In genomic region chr5:135481387-135481786, GRCh38 we compare ENCODE assay signal across 26 cellular contexts. TPM values are rescaled to one million over a fixed set of nuclear protein-coding genes. Genes with fewer than 3 reads are reported as not detected.
DNase-seq lines count a peak whose midpoint lies in the region; ATAC-seq, FAIRE-seq and TF ChIP-seq lines count a peak whose summit lies in the region.
"Had no signal": no experiment of that assay in that cellular context is flagged by ENCODE, and none has a peak within 500 bp of the region (broad histone marks: within the 10 kb centered on the region; RNA-seq: fewer than 3 reads in every experiment).

No MANE protein-coding gene starts in this region.

- no peak overlapping the region for H3K4me3 Mint-ChIP-seq in activated naive CD8-positive, alpha-beta T cell treated with anti-CD3 and anti-CD28 coated beads for 36 hours
- H3K4me3 Mint-ChIP-seq: activated naive CD4-positive, alpha-beta T cell treated with anti-CD3 and anti-CD28 coated beads, Interleukin-2, amount 10 ng/mL, durations not matched to agents 7 days and 5 days; activated T-cell treated with anti-CD3 and anti-CD28 coated beads, Interleukin-2, amount 50 U/mL, for 24 hours; nephron progenitor cell; T-helper 17 cell had no signal

- no peak overlapping the region for H2BK120ac ChIP-seq in H1 (replicated peaks; ENCODE audit: low read depth, low read length)

- no peak for TF ChIP-seq POLR2A in H1 (IDR thresholded peaks at IDR 0.05; ENCODE audit: control extremely low read depth in 1 of 2, low read depth in 2 of 2, low read length in 2 of 2)

- H3K9me2 ChIP-seq in PC-9 (ENCODE audit: insufficient read depth): no peaks in the 10 kb centered on the region

- H4K8ac ChIP-seq in H1 (ENCODE audit: extremely low read depth, insufficient read depth, low read length): no peak overlapping the region

- H2BK15ac ChIP-seq in H1 (ENCODE audit: low read length): no peak overlapping the region

- H3K18ac ChIP-seq in H1 (ENCODE audit: extremely low read depth, low read length): 0 out of 2 replicates have a peak overlapping the region, but pooled peaks have one; percentile 9

- H3K36me3 ChIP-seq in right atrium auricular region: no peaks in the 10 kb centered on the region
- no peaks in the 10 kb centered on the region for H3K36me3 ChIP-seq in H1 (ENCODE audit: control insufficient read depth in 2 of 4, insufficient read depth in 4 of 4, low read length in 3 of 4)
- H3K36me3 ChIP-seq in aorta (ENCODE audit: control insufficient read depth in 1 of 2, insufficient read depth in 2 of 2, low read length in 1 of 2): no peaks in the 10 kb centered on the region
- H3K36me3 ChIP-seq in PC-9 (ENCODE audit: low read depth): no peaks in the 10 kb centered on the region
- H3K36me3 ChIP-seq: heart left ventricle, right lobe of liver, transverse colon had no signal

- 0 out of 2 replicates have a peak overlapping the region, but pooled peaks have one; percentile 54 for H2AK5ac ChIP-seq in H1 (ENCODE audit: low read depth, low read length)

- BruUV-seq in PC-9 (replicated peaks; lab: Mats Ljungman, UMichigan): no TSS peak

- CTCF ChIA-PET in H1 (lab: Charles Lee; ENCODE audit: partially characterized antibody) (interaction anchor here (1.2 to 8.6 kb wide), 3 partner anchors 8 to 353 kb away, joined by 3 to 122 read pairs (median 4); no protein-coding TSS in a partner anchor), PC-9 (lab: Charles Lee) (no interaction called here)

- no peak overlapping the region for H4K91ac ChIP-seq in H1 (replicated peaks; ENCODE audit: insufficient read length, low read length)

- 75% methylated on average over 5 of the region's 5 CpGs; no CpG with 5 or more reads in 1 of the 2 experiments for WGBS in H1 (ENCODE audit: extremely low coverage in 1 of 2, insufficient coverage in 1 of 2, insufficient read length in 1 of 2, insufficient replicate concordance in 2 of 2, low coverage in 1 of 2, low lambda C conversion rate in 2 of 2, missing lambda C conversion rate in 1 of 2), 2 experiments
- 60 to 75% methylated on average over 5 of the region's 5 CpGs for WGBS in aorta, 2 donors

- no peaks in the 10 kb centered on the region for H3K79me1 ChIP-seq in H1 (ENCODE audit: low read depth, low read length)

- H3K4ac ChIP-seq in H1 (replicated peaks; ENCODE audit: insufficient read length, low read depth, low read length): no peak overlapping the region

- no peak overlapping the region for H3K27ac ChIP-seq in right atrium auricular region
- no peak overlapping the region for H3K27ac ChIP-seq in H1 (ENCODE audit: low read depth, low read length)
- no peak overlapping the region for H3K27ac ChIP-seq in aorta (ENCODE audit: low read depth in 1 of 2, low read length in 2 of 2)
- no peak overlapping the region for H3K27ac ChIP-seq in PC-9
- H3K27ac ChIP-seq: dorsolateral prefrontal cortex, heart left ventricle, right lobe of liver, transverse colon had no signal

- TF ChIP-seq CTCF in right atrium auricular region (IDR thresholded peaks at IDR 0.05): no peak
- no peak for TF ChIP-seq CTCF in H1 (IDR thresholded peaks at IDR 0.05; ENCODE audit: control extremely low read depth in 1 of 3, insufficient read depth in 1 of 3, low read depth in 1 of 3, low read length in 3 of 3)
- no peak for TF ChIP-seq CTCF in PC-9 (conservative IDR thresholded peaks at IDR 0.05)

- no peak overlapping the region for H3K4me3 ChIP-seq in right atrium auricular region
- no peak overlapping the region for H3K4me3 ChIP-seq in H1 (ENCODE audit: extremely low read depth in 1 of 4, insufficient read depth in 2 of 4, low read depth in 3 of 4, low read length in 4 of 4)
- no peak overlapping the region for H3K4me3 ChIP-seq in aorta (ENCODE audit: low read length in 2 of 2)
- H3K4me3 ChIP-seq in PC-9: no peak overlapping the region
- H3K4me3 ChIP-seq: dorsolateral prefrontal cortex, GM12878, heart left ventricle, right lobe of liver, transverse colon had no signal

- H3K4me2 ChIP-seq in H1 (ENCODE audit: insufficient read depth in 1 of 2, low read depth in 2 of 2, low read length in 2 of 2): no peak overlapping the region
- H3K4me2 ChIP-seq in PC-9: no peak overlapping the region

- no peak for TF ChIP-seq RAD21 in H1 (IDR thresholded peaks at IDR 0.05 in 1 of 2, conservative IDR thresholded peaks at IDR 0.05 in 1 of 2; ENCODE audit: low read depth in 2 of 2, low read length in 2 of 2)

- H2AFZ ChIP-seq in H1 (ENCODE audit: low read length) (no peak overlapping the region), PC-9 (no peak overlapping the region)

- intact Hi-C loops in Right ventricle myocardium inferior (cut with DNase I) (no loop called here), aorta (cut with DNase I) (no loop called here), PC-9 (cut with micrococcal nuclease; ENCODE audit: unreplicated experiment) (no loop called here)

- H3K9me3 ChIP-seq in right atrium auricular region (no peaks in the 10 kb centered on the region), H1 (ENCODE audit: insufficient read depth in 2 of 2, low read depth in 1 of 2, low read length in 1 of 2) (no peaks in the 10 kb centered on the region), aorta (ENCODE audit: control insufficient read depth, low read length) (no peaks in the 10 kb centered on the region), PC-9 (ENCODE audit: insufficient read depth, low read depth) (no peaks in the 10 kb centered on the region)
- H3K9me3 ChIP-seq: heart left ventricle, right lobe of liver, transverse colon had no signal

- H3K4me1 ChIP-seq in right atrium auricular region (no peaks in the 10 kb centered on the region), H1 (replicated peaks in 1 of 4; ENCODE audit: control insufficient read depth in 3 of 4, insufficient read depth in 4 of 4, low read length in 3 of 4) (peaks cover 0 to 24% (median 14%) of the 10 kb centered on the region in 4 experiments; a peak in 6 of 7 replicates), aorta (ENCODE audit: control insufficient read depth in 1 of 2, insufficient read depth in 2 of 2, low read length in 2 of 2) (no peaks in the 10 kb centered on the region), PC-9 (replicated peaks; ENCODE audit: insufficient read depth) (no peaks in the 10 kb centered on the region)
- H3K4me1 ChIP-seq: heart left ventricle, right lobe of liver, transverse colon had no signal

- no peak for DNase-seq in Right ventricle myocardium inferior (ENCODE audit: missing footprints)
- no peak for DNase-seq in right atrium auricular region (ENCODE audit: low spot score)
- DNase-seq in OCI-M1 (lab: John Stamatoyannopoulos, UW): peak; percentile 96
- no peak for DNase-seq in H1 (ENCODE audit: low read depth in 1 of 2, low spot score in 2 of 2)
- DNase-seq in aorta: peak; percentile 14 to 67
- no peak for DNase-seq in activated T-cell treated with anti-CD3 and anti-CD28 coated beads, Interleukin-2, amount 50 U/mL, for 48 hours
- no peak for DNase-seq in activated naive CD8-positive, alpha-beta T cell treated with anti-CD3 and anti-CD28 coated beads for 36 hours
- no peak for DNase-seq in PC-9
- DNase-seq: activated CD8-positive, alpha-beta memory T cell treated with anti-CD3 and anti-CD28 coated beads for 24 hours; activated naive CD4-positive, alpha-beta T cell treated with anti-CD3 and anti-CD28 coated beads, Interleukin-2, amount 10 ng/mL, durations not matched to agents 7 days and 5 days; activated T-cell treated with anti-CD3 and anti-CD28 coated beads, Interleukin-2, amount 50 U/mL, for 24 hours; anterior cingulate cortex; caudate nucleus; DMS79; dorsolateral prefrontal cortex; heart left ventricle; NCI-H1436; NCI-H524 treated with DMSO at 0.1 percent for 48 hours; nephron progenitor cell; right lobe of liver; SHP77 treated with DMSO at 0.1 percent for 48 hours; T-helper 17 cell; transverse colon had no signal

- POLR2A ChIA-PET in H1 (lab: Charles Lee; ENCODE audit: partially characterized antibody): no interaction called here
- POLR2A ChIA-PET in PC-9 (lab: Charles Lee; ENCODE audit: unreplicated experiment): no interaction called here

- no peaks in the 10 kb centered on the region for H3K9me3 Mint-ChIP-seq in activated naive CD8-positive, alpha-beta T cell treated with anti-CD3 and anti-CD28 coated beads for 36 hours
- H3K9me3 Mint-ChIP-seq: activated naive CD4-positive, alpha-beta T cell treated with anti-CD3 and anti-CD28 coated beads, Interleukin-2, amount 10 ng/mL, durations not matched to agents 7 days and 5 days; activated T-cell treated with anti-CD3 and anti-CD28 coated beads, Interleukin-2, amount 50 U/mL, for 24 hours; nephron progenitor cell had no signal

- H3K23ac ChIP-seq in H1 (ENCODE audit: insufficient read length): no peak overlapping the region

- no peak for TF ChIP-seq EP300 in H1 (IDR thresholded peaks at IDR 0.05; ENCODE audit: borderline replicate concordance in 1 of 2, low read depth in 2 of 2, low read length in 2 of 2)

- H4K20me1 ChIP-seq in H1 (replicated peaks in 1 of 2; ENCODE audit: control insufficient read depth in 1 of 2, insufficient read depth in 2 of 2, low read length in 2 of 2): peaks cover 4 to 18% of the 10 kb centered on the region in 2 experiments
- no peaks in the 10 kb centered on the region for H4K20me1 ChIP-seq in PC-9 (ENCODE audit: insufficient read depth)

- no peak overlapping the region for H3K56ac ChIP-seq in H1 (replicated peaks; ENCODE audit: insufficient read length, low read depth, low read length)

- ATAC-seq in Right ventricle myocardium inferior: peak; percentile 43
- ATAC-seq in aorta (ENCODE audit: low FRiP score): no peak
- ATAC-seq: GM12878, T-helper 17 cell had no signal

- no peaks in the 10 kb centered on the region for H3F3A ChIP-seq in PC-9 (ENCODE audit: insufficient read depth, low read depth)

- peaks cover 6% of the 10 kb centered on the region; the same call in 1 of the 2 replicates for H3K23me2 ChIP-seq in H1 (ENCODE audit: low read depth, low read length)

- H3K27me3 ChIP-seq in right atrium auricular region (no peaks in the 10 kb centered on the region), H1 (replicated peaks in 1 of 4; ENCODE audit: control insufficient read depth in 3 of 4, extremely low read depth in 1 of 4, insufficient read depth in 3 of 4, low read length in 3 of 4) (peaks cover 23 to 84% (median 76%) of the 10 kb centered on the region in 4 experiments), aorta (ENCODE audit: control insufficient read depth in 1 of 2, insufficient read depth in 2 of 2, low read length in 1 of 2) (no peaks in the 10 kb centered on the region), PC-9 (ENCODE audit: insufficient read depth, low read depth) (peaks cover 57% of the 10 kb centered on the region)
- H3K27me3 ChIP-seq: right lobe of liver had no signal

- no peak overlapping the region for H2BK5ac ChIP-seq in H1 (ENCODE audit: low read depth, low read length)

- H2BK12ac ChIP-seq in H1 (ENCODE audit: low read depth, low read length): 0 out of 2 replicates have a peak overlapping the region, but pooled peaks have one; percentile 68

- FAIRE-seq in H1 (lab: Jason Lieb, UNC): no peak
- FAIRE-seq: GM12878 had no signal

- H3K27ac Mint-ChIP-seq in activated naive CD8-positive, alpha-beta T cell treated with anti-CD3 and anti-CD28 coated beads for 36 hours: no peak overlapping the region
- H3K27ac Mint-ChIP-seq: activated naive CD4-positive, alpha-beta T cell treated with anti-CD3 and anti-CD28 coated beads, Interleukin-2, amount 10 ng/mL, durations not matched to agents 7 days and 5 days; activated T-cell treated with anti-CD3 and anti-CD28 coated beads, Interleukin-2, amount 50 U/mL, for 24 hours; nephron progenitor cell; T-helper 17 cell had no signal

- H3K14ac ChIP-seq in H1 (ENCODE audit: insufficient read length): no peak overlapping the region

- H3K79me2 ChIP-seq in H1 (ENCODE audit: control insufficient read depth in 1 of 2, insufficient read depth in 2 of 2, low read length in 2 of 2) (no peaks in the 10 kb centered on the region), PC-9 (ENCODE audit: low read depth) (no peaks in the 10 kb centered on the region)

- no peak overlapping the region for H4K5ac ChIP-seq in H1 (ENCODE audit: insufficient read length, low read depth, low read length)

- H3K27me3 Mint-ChIP-seq in activated naive CD8-positive, alpha-beta T cell treated with anti-CD3 and anti-CD28 coated beads for 36 hours: peaks cover 11% of the 10 kb centered on the region

- H3K36me3 Mint-ChIP-seq in activated naive CD8-positive, alpha-beta T cell treated with anti-CD3 and anti-CD28 coated beads for 36 hours: no peaks in the 10 kb centered on the region
- H3K36me3 Mint-ChIP-seq: activated naive CD4-positive, alpha-beta T cell treated with anti-CD3 and anti-CD28 coated beads, Interleukin-2, amount 10 ng/mL, durations not matched to agents 7 days and 5 days had no signal

- H2BK20ac ChIP-seq in H1 (ENCODE audit: low read length): 0 out of 2 replicates have a peak overlapping the region, but pooled peaks have one; percentile 48

- H3K9ac ChIP-seq in H1 (replicated peaks in 1 of 4; ENCODE audit: extremely low read depth in 1 of 4, low read depth in 3 of 4, low read length in 3 of 4): no peak overlapping the region

- H3K4me1 Mint-ChIP-seq in activated naive CD8-positive, alpha-beta T cell treated with anti-CD3 and anti-CD28 coated beads for 36 hours: no peaks in the 10 kb centered on the region
- H3K4me1 Mint-ChIP-seq: activated naive CD4-positive, alpha-beta T cell treated with anti-CD3 and anti-CD28 coated beads, Interleukin-2, amount 10 ng/mL, durations not matched to agents 7 days and 5 days; T-helper 17 cell had no signal

RNA-seq across cellular contexts. Expression of gene TIFAB, which starts 29.2 kb away (rescaled TPM):
- total RNA-seq in Right ventricle myocardium inferior: not detected
- total RNA-seq in right atrium auricular region: not detected
- not detected in 2 replicates for total RNA-seq in H1 (2021; fragmentation: NEBNext Ultra II Directional; extraction: Animal tissue kit (Norgen Biotek cat#: 25700))
- polyA plus RNA-seq in H1 (2011; rRNA removed): not detected in 2 replicates
- polyA plus RNA-seq in H1 (2011; cell fraction: cytosol; rRNA removed): not detected
- not detected for polyA plus RNA-seq in H1 (2011; cell fraction: nucleus; rRNA removed)
- not detected in 4 replicates for polyA plus RNA-seq in H1 (2012, experiment 1 of 2)
- polyA plus RNA-seq in H1 (2012, experiment 2 of 2): not detected
- polyA plus RNA-seq in H1 (2013, experiment 1 of 2): not detected
- polyA plus RNA-seq in H1 (2013, experiment 2 of 2): not detected
- polyA minus RNA-seq in H1 (2011; rRNA and poly(A)+ RNA removed): not detected in 2 replicates
- polyA minus RNA-seq in H1 (2011; cell fraction: cytosol; rRNA and poly(A)+ RNA removed): not detected
- polyA minus RNA-seq in H1 (2011; cell fraction: nucleus; rRNA and poly(A)+ RNA removed): not detected
- total RNA-seq in aorta: under 1 TPM in 1 of 2 donors, not detected in 1; 0.24 TPM
- polyA plus RNA-seq in aorta: not detected
- total RNA-seq in activated naive CD8-positive, alpha-beta T cell treated with anti-CD3 and anti-CD28 coated beads for 36 hours: not detected
- not detected in 2 replicates for total RNA-seq in PC-9 (2021)
- total RNA-seq: A172, GM12878, OCI-LY7 had no signal
- polyA plus RNA-seq: GM12878 had no signal

RNA-seq across cellular contexts. Expression of gene DCANP1, which starts 34.2 kb away (rescaled TPM):
- not detected for total RNA-seq in Right ventricle myocardium inferior
- not detected for total RNA-seq in right atrium auricular region
- not detected in 2 replicates for total RNA-seq in H1 (2021; fragmentation: NEBNext Ultra II Directional; extraction: Animal tissue kit (Norgen Biotek cat#: 25700))
- polyA plus RNA-seq in H1 (2011; rRNA removed): not detected in 2 replicates
- polyA plus RNA-seq in H1 (2011; cell fraction: cytosol; rRNA removed): not detected
- polyA plus RNA-seq in H1 (2011; cell fraction: nucleus; rRNA removed): not detected
- not detected in 4 replicates for polyA plus RNA-seq in H1 (2012, experiment 1 of 2)
- polyA plus RNA-seq in H1 (2012, experiment 2 of 2): not detected
- not detected for polyA plus RNA-seq in H1 (2013, experiment 1 of 2)
- polyA plus RNA-seq in H1 (2013, experiment 2 of 2): not detected
- not detected in 2 replicates for polyA minus RNA-seq in H1 (2011; rRNA and poly(A)+ RNA removed)
- polyA minus RNA-seq in H1 (2011; cell fraction: cytosol; rRNA and poly(A)+ RNA removed): not detected
- not detected for polyA minus RNA-seq in H1 (2011; cell fraction: nucleus; rRNA and poly(A)+ RNA removed)
- not detected for total RNA-seq in aorta
- under 1 TPM in 1 of 2 donors, not detected in 1; 0.10 TPM for polyA plus RNA-seq in aorta
- total RNA-seq in activated naive CD8-positive, alpha-beta T cell treated with anti-CD3 and anti-CD28 coated beads for 36 hours: not detected
- not detected in 2 replicates for total RNA-seq in PC-9 (2021)
- total RNA-seq: A172, GM12878, OCI-LY7, right lobe of liver had no signal
- polyA plus RNA-seq: heart left ventricle had no signal

RNA-seq across cellular contexts. Expression of gene NEUROG1, which starts 54.4 kb away (rescaled TPM):
- total RNA-seq in Right ventricle myocardium inferior: not detected
- not detected for total RNA-seq in right atrium auricular region
- total RNA-seq in H1 (2021; fragmentation: NEBNext Ultra II Directional; extraction: Animal tissue kit (Norgen Biotek cat#: 25700)): not detected in 2 replicates
- polyA plus RNA-seq in H1 (2011; rRNA removed): not detected in 2 replicates
- not detected for polyA plus RNA-seq in H1 (2011; cell fraction: cytosol; rRNA removed)
- polyA plus RNA-seq in H1 (2011; cell fraction: nucleus; rRNA removed): 0.06 TPM
- polyA plus RNA-seq in H1 (2012, experiment 1 of 2): not detected in 4 replicates
- not detected for polyA plus RNA-seq in H1 (2012, experiment 2 of 2)
- 0.02 TPM for polyA plus RNA-seq in H1 (2013, experiment 1 of 2)
- not detected for polyA plus RNA-seq in H1 (2013, experiment 2 of 2)
- 0.09 TPM in 1 of 2 replicates, not detected in the other for polyA minus RNA-seq in H1 (2011; rRNA and poly(A)+ RNA removed)
- polyA minus RNA-seq in H1 (2011; cell fraction: cytosol; rRNA and poly(A)+ RNA removed): not detected
- polyA minus RNA-seq in H1 (2011; cell fraction: nucleus; rRNA and poly(A)+ RNA removed): not detected
- not detected for total RNA-seq in aorta
- polyA plus RNA-seq in aorta: not detected
- total RNA-seq in activated naive CD8-positive, alpha-beta T cell treated with anti-CD3 and anti-CD28 coated beads for 36 hours: not detected
- not detected in 2 replicates for total RNA-seq in PC-9 (2021)
- total RNA-seq: A172, dorsolateral prefrontal cortex, GM12878, heart left ventricle, OCI-LY7, right lobe of liver, T-helper 17 cell, transverse colon had no signal
- polyA plus RNA-seq: GM12878, heart left ventricle had no signal

Comparison
In these comparisons a context has a peak if more than half of its experiments do, and no peak if none do; other contexts are left out.
1. DNase-seq: peak in OCI-M1 (single experiment) and aorta (2 of 2); none in Right ventricle myocardium inferior (single experiment), right atrium auricular region (single experiment), H1 (0 of 2), activated T-cell treated with anti-CD3 and anti-CD28 coated beads, Interleukin-2, amount 50 U/mL, for 48 hours (0 of 2), activated naive CD8-positive, alpha-beta T cell treated with anti-CD3 and anti-CD28 coated beads for 36 hours (single experiment) and PC-9 (0 of 2).